37 cellular contexts compared by ENCODE assay signal in the genomic region with DNA sequence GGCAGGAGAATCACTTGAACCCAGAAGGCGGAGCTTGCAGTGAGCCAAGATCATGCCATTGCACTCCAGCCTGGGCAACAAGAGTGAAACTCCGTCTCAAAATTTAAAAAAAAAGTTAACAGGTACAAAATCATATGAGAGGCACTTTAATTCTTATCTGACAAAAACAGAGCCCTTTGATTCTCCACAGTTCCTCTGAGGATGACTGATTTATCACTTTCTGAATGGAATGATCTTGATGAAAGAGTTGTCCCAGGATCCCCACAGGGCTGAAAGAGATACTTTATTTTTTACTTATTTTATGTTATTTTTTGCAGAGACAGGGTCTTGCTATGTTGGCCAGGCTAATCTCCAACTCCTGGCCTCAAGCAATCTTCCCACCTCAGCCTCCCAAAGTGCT. TPM values are rescaled to one million over a fixed set of nuclear protein-coding genes. Genes with fewer than 3 reads are reported as not detected.
"Had no signal": no experiment of that assay in that cellular context is flagged by ENCODE, and none has a peak within 500 bp of the region (broad histone marks: within the 10 kb centered on the region; RNA-seq: fewer than 3 reads in every experiment).

No MANE protein-coding gene starts in this region.

- H3K4me3 ChIP-seq: adrenal gland, ascending aorta, breast epithelium, cardiac muscle cell had no signal

- H3K4me1 ChIP-seq: adrenal gland, ascending aorta, breast epithelium had no signal

- H3K36me3 ChIP-seq: adrenal gland, ascending aorta, brain microvascular endothelial cell, breast epithelium, cardiac muscle cell had no signal

- ATAC-seq: activated naive CD4-positive, alpha-beta T cell treated with anti-CD3 and anti-CD28 coated beads, Interleukin-2, amount 50 U/mL, for 72 hours; activated naive CD8-positive, alpha-beta T cell treated with anti-CD3 and anti-CD28 coated beads, Interleukin-2, amount 50 U/mL, for 24 hours; activated T-cell treated with anti-CD3 and anti-CD28 coated beads, Interleukin-2, amount 50 U/mL, for 4 hours; activated T-cell treated with anti-CD3 and anti-CD28 coated beads, Interleukin-2, amount 50 U/mL, for 72 hours; activated T-helper 17 cell treated with anti-CD3 and anti-CD28 coated beads, Interleukin-2, amount 50 U/mL, for 72 hours had no signal

- DNase-seq: activated effector memory CD4-positive, alpha-beta T cell treated with anti-CD3 and anti-CD28 coated beads, Interleukin-2, amount 50 U/mL, for 16 hours; activated effector memory CD4-positive, alpha-beta T cell treated with Interleukin-2 at 50 U/mL for 16 hours; activated gamma-delta T cell; activated gamma-delta T cell treated with Interleukin-2 at 50 U/mL for 16 hours; activated naive CD4-positive, alpha-beta T cell; activated naive CD4-positive, alpha-beta T cell treated with anti-CD3 and anti-CD28 coated beads for 36 hours; activated naive CD4-positive, alpha-beta T cell treated with anti-CD3 and anti-CD28 coated beads, Interleukin-2, amount 10 ng/mL, durations not matched to agents 7 days and 5 days; activated naive CD4-positive, alpha-beta T cell treated with anti-CD3 and anti-CD28 coated beads, Interleukin-2, amount 50 U/mL, for 16 hours; activated naive CD4-positive, alpha-beta T cell treated with Interleukin-2 at 50 U/mL for 16 hours; activated naive CD8-positive, alpha-beta T cell treated with anti-CD3 and anti-CD28 coated beads for 36 hours; activated naive CD8-positive, alpha-beta T cell treated with anti-CD3 and anti-CD28 coated beads, Interleukin-2, amount 10 ng/mL, durations not matched to agents 7 days and 5 days; activated naive CD8-positive, alpha-beta T cell treated with anti-CD3 and anti-CD28 coated beads, Interleukin-2, amount 50 U/mL, for 24 hours; activated T-cell treated with anti-CD3 and anti-CD28 coated beads, Interleukin-2, amount 50 U/mL, for 1 hour; activated T-cell treated with anti-CD3 and anti-CD28 coated beads, Interleukin-2, amount 50 U/mL, for 24 hours; activated T-cell treated with anti-CD3 and anti-CD28 coated beads, Interleukin-2, amount 50 U/mL, for 4 hours; activated T-cell treated with anti-CD3 and anti-CD28 coated beads, Interleukin-2, amount 50 U/mL, for 48 hours; activated T-cell treated with anti-CD3 and anti-CD28 coated beads, Interleukin-2, amount 50 U/mL, for 72 hours; adrenal gland; amniotic stem cell; amygdala; anterior cingulate cortex; aorta; brain microvascular endothelial cell; caudate nucleus; central memory CD4-positive, alpha-beta T cell; cerebellar nuclear complex had no signal

- FAIRE-seq: astrocyte, bronchial epithelial cell had no signal

- H3K9me3 ChIP-seq: adrenal gland, ascending aorta, breast epithelium had no signal

- H3K27ac ChIP-seq: adrenal gland, ascending aorta, brain microvascular endothelial cell, breast epithelium, cardiac muscle cell had no signal

RNA-seq across cellular contexts. Expression of a gene that starts 4.0 kb away (rescaled TPM):
- total RNA-seq: activated naive CD4-positive, alpha-beta T cell treated with anti-CD3 and anti-CD28 coated beads for 36 hours; activated naive CD4-positive, alpha-beta T cell treated with anti-CD3 and anti-CD28 coated beads, Interleukin-2, amount 50 U/mL, for 72 hours; activated naive CD8-positive, alpha-beta T cell treated with anti-CD3 and anti-CD28 coated beads for 36 hours; activated naive CD8-positive, alpha-beta T cell treated with anti-CD3 and anti-CD28 coated beads, Interleukin-2, amount 10 ng/mL, durations not matched to agents 7 days and 5 days; activated T-cell treated with anti-CD3 and anti-CD28 coated beads, Interleukin-2, amount 50 U/mL, for 4 hours; activated T-cell treated with anti-CD3 and anti-CD28 coated beads, Interleukin-2, amount 50 U/mL, for 72 hours; activated T-helper 1 cell treated with anti-CD3 and anti-CD28 coated beads, Interleukin-12 subunit alpha, Interleukin-12 subunit beta, Interleukin-2, Interleukin-4 antibody, amounts not matched to agents 30 ng/mL and 10 ng/mL and 1 ng/mL, durations not matched to agents 14 hours and 24 hours and 36 hours; activated T-helper 17 cell treated with anti-CD3 and anti-CD28 coated beads, Interleukin-2, amount 50 U/mL, for 72 hours; activated T-helper 2 cell treated with anti-CD3 and anti-CD28 coated beads, Interferon-gamma antibody, Interleukin-2, Interleukin-4, amounts not matched to agents 10 μg/mL and 5 μg/mL and 100 μg/mL, durations not matched to agents 14 hours and 24 hours and 36 hours; aorta; ascending aorta; breast epithelium; bronchial epithelial cell; cardiac muscle cell; cardiac septum; chondrocyte had no signal
